In the genomic region with DNA sequence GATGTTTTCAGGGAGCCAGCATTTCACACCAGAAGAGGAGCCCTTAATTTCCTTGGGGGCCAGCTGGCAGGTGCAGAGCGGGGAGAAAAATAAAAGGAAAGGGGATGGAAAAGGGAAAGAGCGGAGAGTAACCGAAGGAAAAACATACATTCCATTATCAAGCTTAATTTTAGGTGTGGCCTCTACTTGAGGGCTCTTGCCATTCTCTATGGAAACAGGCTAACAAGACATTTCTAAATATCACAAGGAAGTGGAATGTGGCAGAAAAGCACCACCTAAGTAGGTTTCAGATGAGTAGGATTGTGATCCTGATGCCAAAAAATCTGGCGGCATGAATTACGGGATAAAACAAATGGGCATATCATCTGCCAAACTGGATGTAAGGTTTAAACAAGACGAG, we compare ENCODE assay signal across 9 cellular contexts. TPM values are rescaled to one million over a fixed set of nuclear protein-coding genes. Genes with fewer than 3 reads are reported as not detected.
A peak's percentile ranks its signal among the peaks of the same experiment; 100 is the strongest.
DNase-seq lines count a peak whose midpoint lies in the region; ATAC-seq and TF ChIP-seq lines count a peak whose summit lies in the region.
"Had no signal": no experiment of that assay in that cellular context is flagged by ENCODE, and none has a peak within 500 bp of the region (broad histone marks: within the 10 kb centered on the region; RNA-seq: fewer than 3 reads in every experiment).

No MANE protein-coding gene starts in this region.

- H4K20me1 ChIP-seq in DOHH2 (ENCODE audit: control insufficient read depth, insufficient read depth, low read depth, low read length), result peaks cover 12% of the 10 kb centered on the region

- peak overlapping the region; percentile 66 to 91 (median 86) for H3K27ac Mint-ChIP-seq in naive thymus-derived CD4-positive, alpha-beta T cell

- H3K9me3 ChIP-seq in DOHH2 (ENCODE audit: control insufficient read depth, insufficient read depth, low read length) (no peaks in the 10 kb centered on the region), ascending aorta (no peaks in the 10 kb centered on the region)
- H3K9me3 ChIP-seq in naive thymus-derived CD4-positive, alpha-beta T cell (ENCODE audit: control insufficient read depth in 2 of 3, low read length in 3 of 3), result no peaks in the 10 kb centered on the region
- H3K9me3 ChIP-seq in effector memory CD4-positive, alpha-beta T cell (ENCODE audit: control insufficient read depth, low read length), result no peaks in the 10 kb centered on the region
- H3K9me3 ChIP-seq: ovary had no signal

- DNase-seq in ascending aorta (ENCODE audit: low spot score in 2 of 2) (no peak), T-helper 9 cell (no peak), midbrain (lab: John Stamatoyannopoulos, UW) (no peak)
- DNase-seq in naive thymus-derived CD4-positive, alpha-beta T cell, result no peak
- no peak for DNase-seq in stimulated activated CD4-positive, alpha-beta T cell treated with anti-CD3 and anti-CD28 coated beads, Interleukin-4, amount 100 ng/mL, for 24 hours
- no peak for DNase-seq in effector memory CD4-positive, alpha-beta T cell

- H3K9me2 ChIP-seq in DOHH2 (replicated peaks; ENCODE audit: control insufficient read depth, low read length), result no peaks in the 10 kb centered on the region

- H3K79me2 ChIP-seq in DOHH2 (ENCODE audit: control insufficient read depth, low read length), result peaks cover 38% of the 10 kb centered on the region

- H3K4me3 Mint-ChIP-seq in naive thymus-derived CD4-positive, alpha-beta T cell, result peak overlapping the region; percentile 76 to 91 (median 81)

- peaks cover 0 to 40% (median 0%) of the 10 kb centered on the region in 5 donors for H3K27me3 Mint-ChIP-seq in naive thymus-derived CD4-positive, alpha-beta T cell

- POLR2A ChIA-PET in naive thymus-derived CD4-positive, alpha-beta T cell (lab: Charles Lee), result interaction anchor here (1.5 to 2.1 kb wide), 2 partner anchors 14 to 78 kb away, joined by 3 to 13 read pairs; a partner anchor contains a TSS

- peaks cover 20% of the 10 kb centered on the region for H3K27me3 ChIP-seq in DOHH2 (ENCODE audit: control insufficient read depth, low read length)
- no peaks in the 10 kb centered on the region for H3K27me3 ChIP-seq in ascending aorta
- no peaks in the 10 kb centered on the region for H3K27me3 ChIP-seq in naive thymus-derived CD4-positive, alpha-beta T cell (ENCODE audit: control insufficient read depth in 2 of 2, insufficient read depth in 2 of 2, low read length in 2 of 2)
- no peaks in the 10 kb centered on the region for H3K27me3 ChIP-seq in effector memory CD4-positive, alpha-beta T cell (replicated peaks; ENCODE audit: control insufficient read depth, insufficient read depth, low read length, poor library complexity, severe bottlenecking)
- H3K27me3 ChIP-seq: ovary had no signal

- H3K36me3 Mint-ChIP-seq in naive thymus-derived CD4-positive, alpha-beta T cell, result peaks cover 0 to 16% (median 6%) of the 10 kb centered on the region in 5 donors

- peaks cover 27 to 37% (median 34%) of the 10 kb centered on the region in 7 donors for H3K4me1 Mint-ChIP-seq in naive thymus-derived CD4-positive, alpha-beta T cell

- TF ChIP-seq CTCF in 22Rv1 (IDR thresholded peaks at IDR 0.05), result no peak
- no peak for TF ChIP-seq CTCF in DOHH2 (IDR thresholded peaks at IDR 0.05; ENCODE audit: low read depth, low read length, poor library complexity, severe bottlenecking)
- no peak for TF ChIP-seq CTCF in ascending aorta (IDR thresholded peaks at IDR 0.05)

- H3K4me3 ChIP-seq in DOHH2 (ENCODE audit: low read length) (peak overlapping the region; percentile 95), ascending aorta (peak overlapping the region; percentile 82 to 87)
- no peak overlapping the region for H3K4me3 ChIP-seq in naive thymus-derived CD4-positive, alpha-beta T cell (ENCODE audit: low read length)
- no peak overlapping the region for H3K4me3 ChIP-seq in effector memory CD4-positive, alpha-beta T cell (ENCODE audit: insufficient read depth, low read depth, low read length, poor library complexity, severe bottlenecking)

- intact Hi-C loops in ascending aorta (cut with DNase I), result loop anchor here (5.0 kb wide), 2 partner anchors 90 to 145 kb away; no protein-coding TSS in a partner anchor
- intact Hi-C loops in naive thymus-derived CD4-positive, alpha-beta T cell (cut with micrococcal nuclease), result loop anchor here (5.0 kb wide), 5 partner anchors 80 to 190 kb away; a partner anchor contains a TSS

- H3K4me1 ChIP-seq in DOHH2 (ENCODE audit: control insufficient read depth, low read length) (peaks cover 22% of the 10 kb centered on the region), ascending aorta (peaks cover 6 to 22% of the 10 kb centered on the region in 2 donors)
- peaks cover 21 to 24% of the 10 kb centered on the region in 2 donors for H3K4me1 ChIP-seq in naive thymus-derived CD4-positive, alpha-beta T cell (ENCODE audit: control insufficient read depth in 2 of 2, insufficient read depth in 2 of 2, low read length in 2 of 2)
- H3K4me1 ChIP-seq in effector memory CD4-positive, alpha-beta T cell (ENCODE audit: control insufficient read depth, insufficient read depth, low read length, poor library complexity, severe bottlenecking), result peaks cover 19% of the 10 kb centered on the region

- H3K36me3 ChIP-seq in DOHH2 (ENCODE audit: control insufficient read depth, low read length) (peaks cover 33% of the 10 kb centered on the region), ascending aorta (peaks cover 10 to 11% of the 10 kb centered on the region in 2 donors)
- H3K36me3 ChIP-seq in naive thymus-derived CD4-positive, alpha-beta T cell (ENCODE audit: control insufficient read depth in 2 of 3, insufficient read depth in 3 of 3, low read length in 3 of 3), result peaks cover 0 to 23% (median 4%) of the 10 kb centered on the region in 3 experiments
- peaks cover 11% of the 10 kb centered on the region for H3K36me3 ChIP-seq in effector memory CD4-positive, alpha-beta T cell (ENCODE audit: control insufficient read depth, insufficient read depth, low read length)
- H3K36me3 ChIP-seq: ovary had no signal

- H3K27ac ChIP-seq in 22Rv1 (peak overlapping the region; percentile 77; the same call in 1 of the 2 replicates), DOHH2 (ENCODE audit: low read depth, low read length) (no peak overlapping the region), ascending aorta (no peak overlapping the region)
- H3K27ac ChIP-seq in naive thymus-derived CD4-positive, alpha-beta T cell (ENCODE audit: low read depth, low read length), result no peak overlapping the region
- H3K27ac ChIP-seq in effector memory CD4-positive, alpha-beta T cell (ENCODE audit: insufficient read depth, low read length, poor library complexity, severe bottlenecking), result no peak overlapping the region

- CTCF ChIA-PET in naive thymus-derived CD4-positive, alpha-beta T cell (lab: Charles Lee), result interaction anchor here (0.7 to 2.5 kb wide), 7 partner anchors 25 to 345 kb away, joined by 3 to 10 read pairs (median 4); a partner anchor contains a TSS

- ATAC-seq in naive thymus-derived CD4-positive, alpha-beta T cell, result no peak

- peaks cover 0 to 6% (median 0%) of the 10 kb centered on the region in 11 donors for H3K9me3 Mint-ChIP-seq in naive thymus-derived CD4-positive, alpha-beta T cell

- peak overlapping the region; percentile 90 for H3K4me2 ChIP-seq in DOHH2 (ENCODE audit: low read length)

- no peaks in the 10 kb centered on the region for H3F3A ChIP-seq in DOHH2 (ENCODE audit: control insufficient read depth, insufficient read depth)

RNA-seq across cellular contexts. Expression of a gene that starts 1.0 kb away (rescaled TPM):
- total RNA-seq in ascending aorta, result 99.7 TPM
- total RNA-seq in naive thymus-derived CD4-positive, alpha-beta T cell, result 10 to 100 TPM; 72.3 to 85.7 (median 80.9) TPM
- polyA plus RNA-seq in naive thymus-derived CD4-positive, alpha-beta T cell, result 10 to 100 TPM; 23.2 to 25.5 TPM

RNA-seq across cellular contexts. Expression of a gene that starts 49.0 kb away (rescaled TPM):
- not detected for total RNA-seq in ascending aorta
- under 1 TPM in 4 of 5 experiments, not detected in 1; 0.16 to 0.83 (median 0.37) TPM for total RNA-seq in naive thymus-derived CD4-positive, alpha-beta T cell
- not detected for polyA plus RNA-seq in naive thymus-derived CD4-positive, alpha-beta T cell

RNA-seq across cellular contexts. Expression of a gene that starts 55.8 kb away (rescaled TPM):
- total RNA-seq in ascending aorta, result 20.1 TPM
- total RNA-seq in naive thymus-derived CD4-positive, alpha-beta T cell, result 1 to 10 TPM; 1.5 to 2.5 (median 1.8) TPM
- polyA plus RNA-seq in naive thymus-derived CD4-positive, alpha-beta T cell, result under 1 TPM; 0.07 to 0.12 TPM

Comparison
In these comparisons a context has a peak if more than half of its experiments do, and no peak if none do; other contexts are left out.
1. H3K4me3 ChIP-seq: peak in DOHH2 (single experiment) and ascending aorta (2 of 2); none in naive thymus-derived CD4-positive, alpha-beta T cell (single experiment) and effector memory CD4-positive, alpha-beta T cell (single experiment).